32 cellular contexts compared by ENCODE assay signal in the genomic region with DNA sequence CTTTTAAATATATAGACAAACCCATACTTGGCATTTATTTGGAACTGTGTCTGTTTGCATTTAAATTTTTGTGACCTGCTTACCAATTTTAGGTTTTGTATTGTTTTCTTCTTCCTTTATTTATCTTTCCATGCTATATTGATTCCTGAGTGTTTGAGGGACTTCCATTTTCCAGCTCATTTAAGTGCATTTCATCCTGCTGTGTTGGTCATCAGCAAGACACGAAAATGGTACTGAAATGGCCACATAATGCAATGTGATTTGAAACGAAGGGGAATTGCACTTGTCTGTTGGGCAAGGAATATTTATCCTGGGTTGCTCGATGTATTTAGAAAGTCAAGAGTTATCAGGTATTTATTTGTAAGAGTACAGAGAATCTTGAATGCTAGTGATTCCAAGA.
"Had no signal": no experiment of that assay in that cellular context is flagged by ENCODE, and none has a peak within 500 bp of the region (broad histone marks: within the 10 kb centered on the region; RNA-seq: fewer than 3 reads in every experiment).

No MANE protein-coding gene starts in this region.

- ATAC-seq: activated CD4-positive, CD25-positive, alpha-beta regulatory T cell treated with anti-CD3 and anti-CD28 coated beads, Interleukin-2, amount 50 U/mL, for 24 hours; activated CD8-positive, alpha-beta memory T cell treated with anti-CD3 and anti-CD28 coated beads, Interleukin-2, amount 10 ng/mL, durations not matched to agents 7 days and 5 days; activated CD8-positive, alpha-beta T cell treated with anti-CD3 and anti-CD28 coated beads, Interleukin-2, amount 10 ng/mL, durations not matched to agents 7 days and 5 days; activated naive CD8-positive, alpha-beta T cell treated with anti-CD3 and anti-CD28 coated beads, Interleukin-2, amount 50 U/mL, for 24 hours; heart left ventricle; T-helper 17 cell had no signal

- H3K27me3 ChIP-seq: cardiac muscle cell, colonic mucosa, esophagus squamous epithelium, heart left ventricle had no signal

- DNase-seq: activated B cell treated with CpG ODN at 0.5 μM for 24 hours; activated CD4-positive, alpha-beta T cell treated with anti-CD3 and anti-CD28 coated beads for 48 hours; activated CD4-positive, alpha-beta T cell treated with anti-CD3 and anti-CD28 coated beads, Interleukin-2, amount 50 U/mL, for 1 hour; activated CD4-positive, alpha-beta T cell treated with anti-CD3 and anti-CD28 coated beads, Interleukin-2, amount 50 U/mL, for 48 hours; activated CD8-positive, alpha-beta memory T cell treated with anti-CD3 and anti-CD28 coated beads, Interleukin-2, amount 10 ng/mL, durations not matched to agents 7 days and 5 days; activated CD8-positive, alpha-beta memory T cell treated with anti-CD3 and anti-CD28 coated beads, Interleukin-2, amount 50 U/mL, for 4 hours; activated CD8-positive, alpha-beta T cell treated with anti-CD3 and anti-CD28 coated beads, Interleukin-2, amount 10 ng/mL, durations not matched to agents 7 days and 5 days; activated effector memory CD4-positive, alpha-beta T cell treated with anti-CD3 and anti-CD28 coated beads, Interleukin-2, amount 50 U/mL, for 16 hours; activated naive CD4-positive, alpha-beta T cell treated with anti-CD3 and anti-CD28 coated beads for 36 hours; activated naive CD8-positive, alpha-beta T cell treated with anti-CD3 and anti-CD28 coated beads for 36 hours; activated naive CD8-positive, alpha-beta T cell treated with anti-CD3 and anti-CD28 coated beads, Interleukin-2, amount 50 U/mL, for 24 hours; activated T-cell treated with anti-CD3 and anti-CD28 coated beads, Interleukin-2, amount 50 U/mL, for 1 hour; activated T-cell treated with anti-CD3 and anti-CD28 coated beads, Interleukin-2, amount 50 U/mL, for 48 hours; adrenal gland; amygdala; aorta; central memory CD4-positive, alpha-beta T cell; cerebellar nuclear complex; colonic mucosa; effector CD8-positive, alpha-beta T cell; esophagus squamous epithelium; foreskin melanocyte; glutamatergic neuron; heart left ventricle; T-helper 17 cell; T1000; WERI-Rb-1 had no signal

- H3K4me1 ChIP-seq: adrenal gland, breast epithelium, colonic mucosa, esophagus squamous epithelium, heart left ventricle had no signal

- H3K4me3 ChIP-seq: adrenal gland, breast epithelium, cardiac muscle cell, colonic mucosa, esophagus squamous epithelium, heart left ventricle had no signal

- FAIRE-seq: endothelial cell of umbilical vein had no signal

- H3K36me3 ChIP-seq: adrenal gland, breast epithelium, cardiac muscle cell, colonic mucosa, esophagus squamous epithelium, heart left ventricle, WERI-Rb-1 had no signal

- H3K9me3 ChIP-seq: adrenal gland, breast epithelium, colonic mucosa, esophagus squamous epithelium, heart left ventricle had no signal

- H3K27ac ChIP-seq: adrenal gland, breast epithelium, cardiac muscle cell, colonic mucosa, epithelial cell of prostate, esophagus squamous epithelium, heart left ventricle, WERI-Rb-1 had no signal
